19 cellular contexts compared by ENCODE assay signal in genomic region chr9:72788966-72789365, GRCh38.
DNase-seq lines count a peak whose midpoint lies in the region; ATAC-seq and TF ChIP-seq lines count a peak whose summit lies in the region.
"Had no signal": no experiment of that assay in that cellular context is flagged by ENCODE, and none has a peak within 500 bp of the region (broad histone marks: within the 10 kb centered on the region; RNA-seq: fewer than 3 reads in every experiment).

No MANE protein-coding gene starts in this region.

- ATAC-seq in sciatic nerve (peak; percentile 44), GM21717 (IDR thresholded peaks at IDR 0.05; ENCODE audit: unreplicated experiment) (no peak)
- ATAC-seq: CD8-positive, alpha-beta T cell; Panc1 had no signal

- no peaks in the 10 kb centered on the region for H4K20me1 ChIP-seq in PC-9 (ENCODE audit: insufficient read depth)
- H4K20me1 ChIP-seq: BLaER1 had no signal

- H3K27me3 ChIP-seq in PC-9 (ENCODE audit: insufficient read depth, low read depth) = no peaks in the 10 kb centered on the region
- H3K27me3 ChIP-seq: BLaER1 had no signal

- H3K36me3 ChIP-seq in PC-9 (ENCODE audit: low read depth) = no peaks in the 10 kb centered on the region
- H3K36me3 ChIP-seq: BLaER1, HAP-1 had no signal

- no peaks in the 10 kb centered on the region for H3F3A ChIP-seq in PC-9 (ENCODE audit: insufficient read depth, low read depth)

- H3K4me2 ChIP-seq in PC-9 = no peak overlapping the region
- H3K4me2 ChIP-seq: BLaER1 had no signal

- no peak overlapping the region for H3K4me3 ChIP-seq in PC-9
- H3K4me3 ChIP-seq: BLaER1, HAP-1 had no signal

- no peaks in the 10 kb centered on the region for H3K9me3 ChIP-seq in PC-9 (ENCODE audit: insufficient read depth, low read depth)
- H3K9me3 ChIP-seq: HAP-1 had no signal

- peak overlapping the region; percentile 28; the same call in 1 of the 2 replicates for H2AFZ ChIP-seq in PC-9

- 0 out of 2 replicates have a peak, but pooled peaks cover 3% of the 10 kb centered on the region for H3K4me1 ChIP-seq in PC-9 (replicated peaks; ENCODE audit: insufficient read depth)
- H3K4me1 ChIP-seq: BLaER1 had no signal

- DNase-seq in EH (ENCODE audit: low read depth) (peak; percentile 37), PC-9 (peak; percentile 25 to 53), kidney tubule cell (ENCODE audit: low spot score) (peak; percentile 3), sciatic nerve (ENCODE audit: low spot score) (no peak), epidermal melanocyte (ENCODE audit: insufficient read length, low spot score) (no peak), activated gamma-delta T cell treated with Interleukin-2 at 50 U/mL for 16 hours (no peak), amniotic stem cell (lab: John Stamatoyannopoulos, UW) (no peak)
- DNase-seq: CD8-positive, alpha-beta T cell; DMS53; IMR-90; MM.1S; NCI-H1092; NCI-H1436 treated with DMSO at 0.1 percent for 48 hours; NCI-H2029; NCI-H2171 had no signal

- H3K9me2 ChIP-seq in PC-9 (ENCODE audit: insufficient read depth) = no peaks in the 10 kb centered on the region; the same call in 1 of the 2 replicates

- BruUV-seq in PC-9 (replicated peaks; lab: Mats Ljungman, UMichigan) = no TSS peak

- no peak for TF ChIP-seq CTCF in PC-9 (conservative IDR thresholded peaks at IDR 0.05)

- H3K79me2 ChIP-seq in PC-9 (ENCODE audit: low read depth) = no peaks in the 10 kb centered on the region

- no peak overlapping the region for H3K27ac ChIP-seq in PC-9
- H3K27ac ChIP-seq: BLaER1 had no signal

- intact Hi-C loops in PC-9 (cut with micrococcal nuclease; ENCODE audit: unreplicated experiment) = no loop called here
- intact Hi-C loops in sciatic nerve (cut with DNase I) = no loop called here

- CTCF ChIA-PET in PC-9 (lab: Charles Lee) = no interaction called here

- POLR2A ChIA-PET in PC-9 (lab: Charles Lee; ENCODE audit: unreplicated experiment) = interaction anchor here (0.6 to 0.7 kb wide), 3 partner anchors 235 to 649 kb away, joined by 3 to 10 read pairs (median 8); partner anchors contain the start of gene ZFAND5

Comparison
In these comparisons a context has a peak if more than half of its experiments do, and no peak if none do; other contexts are left out.
1. DNase-seq: peak in EH (single experiment), PC-9 (2 of 2) and kidney tubule cell (single experiment); none in sciatic nerve (single experiment), epidermal melanocyte (single experiment), activated gamma-delta T cell treated with Interleukin-2 at 50 U/mL for 16 hours (single experiment) and amniotic stem cell (single experiment).